In genomic region chr22:37235897-37236607, GRCh38 we compare ENCODE assay signal across 18 cellular contexts. TPM values are rescaled to one million over a fixed set of nuclear protein-coding genes. Genes with fewer than 3 reads are reported as not detected.
DNase-seq lines count a peak whose midpoint lies in the region; ATAC-seq and TF ChIP-seq lines count a peak whose summit lies in the region.
"Had no signal": no experiment of that assay in that cellular context is flagged by ENCODE, and none has a peak within 500 bp of the region (broad histone marks: within the 10 kb centered on the region; RNA-seq: fewer than 3 reads in every experiment).

No MANE protein-coding gene starts in this region.

- H3K36me3 ChIP-seq in MM.1S (replicated peaks; ENCODE audit: insufficient read depth, low read length): peaks cover 13% of the 10 kb centered on the region
- no peaks in the 10 kb centered on the region for H3K36me3 ChIP-seq in sigmoid colon

- H3K9me3 ChIP-seq in MM.1S (replicated peaks; ENCODE audit: insufficient read depth, low read length): no peaks in the 10 kb centered on the region
- H3K9me3 ChIP-seq in sigmoid colon: no peaks in the 10 kb centered on the region
- H3K9me3 ChIP-seq: A549 had no signal

- no peak overlapping the region for H2AFZ ChIP-seq in MM.1S (ENCODE audit: low read length)

- no peaks in the 10 kb centered on the region for H3K27me3 Mint-ChIP-seq in activated CD4-positive, alpha-beta T cell treated with anti-CD3 and anti-CD28 coated beads, Interleukin-2, amount 10 ng/mL, durations not matched to agents 24 days and 14 days
- no peaks in the 10 kb centered on the region for H3K27me3 Mint-ChIP-seq in activated naive CD8-positive, alpha-beta T cell treated with anti-CD3 and anti-CD28 coated beads, Interleukin-2, amount 50 U/mL, for 24 hours

- no peak overlapping the region for H3K4me3 ChIP-seq in MM.1S (ENCODE audit: low read length)
- H3K4me3 ChIP-seq in sigmoid colon: no peak overlapping the region
- H3K4me3 ChIP-seq: A549 had no signal

- peak overlapping the region; percentile 93 for H3K27ac Mint-ChIP-seq in activated CD4-positive, alpha-beta T cell treated with anti-CD3 and anti-CD28 coated beads, Interleukin-2, amount 10 ng/mL, durations not matched to agents 24 days and 14 days
- peak overlapping the region; percentile 96 for H3K27ac Mint-ChIP-seq in activated naive CD8-positive, alpha-beta T cell treated with anti-CD3 and anti-CD28 coated beads, Interleukin-2, amount 50 U/mL, for 24 hours

- intact Hi-C loops in activated CD4-positive, alpha-beta T cell treated with anti-CD3 and anti-CD28 coated beads, Interleukin-2, amount 10 ng/mL, durations not matched to agents 24 days and 14 days (cut with micrococcal nuclease): loop anchor here (10.0 kb wide), 1 partner anchor 901 kb away; no protein-coding TSS in a partner anchor
- intact Hi-C loops in sigmoid colon (cut with DNase I): no loop called here

- peak; percentile 60 for DNase-seq in activated CD4-positive, alpha-beta T cell treated with anti-CD3 and anti-CD28 coated beads, Interleukin-2, amount 10 ng/mL, durations not matched to agents 24 days and 14 days
- no peak for DNase-seq in activated CD4-positive, alpha-beta T cell treated with anti-CD3 and anti-CD28 coated beads for 4 hours
- DNase-seq in MM.1S (no peak), sigmoid colon (peak; percentile 33), mesenteric fat pad (ENCODE audit: low spot score) (no peak), GOT3 (lab: John Stamatoyannopoulos, UW) (no peak), GM13976 (ENCODE audit: low spot score) (no peak)
- no peak for DNase-seq in activated naive CD8-positive, alpha-beta T cell treated with anti-CD3 and anti-CD28 coated beads, Interleukin-2, amount 50 U/mL, for 24 hours
- DNase-seq: activated CD4-positive, alpha-beta T cell treated with anti-CD3 and anti-CD28 coated beads, Interleukin-2, amount 50 U/mL, for 1 hour; amniotic stem cell; mesendoderm; NCI-H1092; NCI-H2227 treated with DMSO at 0.1 percent for 48 hours; PC-3; trophoblast cell had no signal

- H3K4me3 Mint-ChIP-seq in activated CD4-positive, alpha-beta T cell treated with anti-CD3 and anti-CD28 coated beads, Interleukin-2, amount 10 ng/mL, durations not matched to agents 24 days and 14 days: peak overlapping the region; percentile 99
- peak overlapping the region; percentile 90 for H3K4me3 Mint-ChIP-seq in activated naive CD8-positive, alpha-beta T cell treated with anti-CD3 and anti-CD28 coated beads, Interleukin-2, amount 50 U/mL, for 24 hours

- peaks cover 73% of the 10 kb centered on the region for H3F3A ChIP-seq in MM.1S (ENCODE audit: insufficient read depth, low read length)

- no peaks in the 10 kb centered on the region for H3K27me3 ChIP-seq in MM.1S (replicated peaks; ENCODE audit: insufficient read depth, low read length)
- H3K27me3 ChIP-seq in sigmoid colon: peaks cover 0 to 76% (median 34%) of the 10 kb centered on the region in 3 donors

- no peaks in the 10 kb centered on the region for H3K9me2 ChIP-seq in MM.1S (replicated peaks; ENCODE audit: insufficient read depth, low read length)

- no peaks in the 10 kb centered on the region for H3K9me3 Mint-ChIP-seq in activated CD4-positive, alpha-beta T cell treated with anti-CD3 and anti-CD28 coated beads, Interleukin-2, amount 10 ng/mL, durations not matched to agents 24 days and 14 days
- H3K9me3 Mint-ChIP-seq in activated naive CD8-positive, alpha-beta T cell treated with anti-CD3 and anti-CD28 coated beads, Interleukin-2, amount 50 U/mL, for 24 hours: no peaks in the 10 kb centered on the region

- H3K9ac ChIP-seq in MM.1S (ENCODE audit: low read length): no peak overlapping the region

- no peak for ATAC-seq in activated naive CD8-positive, alpha-beta T cell treated with anti-CD3 and anti-CD28 coated beads, Interleukin-2, amount 50 U/mL, for 24 hours
- ATAC-seq: A549, PC-3 had no signal

- H3K4me1 ChIP-seq in MM.1S (ENCODE audit: low read length): peaks cover 89% of the 10 kb centered on the region
- no peaks in the 10 kb centered on the region for H3K4me1 ChIP-seq in sigmoid colon
- H3K4me1 ChIP-seq: A549 had no signal

- TF ChIP-seq POLR2A in sigmoid colon (IDR thresholded peaks at IDR 0.05): no peak

- peak overlapping the region; percentile 16; the same call in 1 of the 2 replicates for H3K4me2 ChIP-seq in MM.1S (ENCODE audit: low read depth, low read length)
- H3K4me2 ChIP-seq: A549 had no signal

- TF ChIP-seq CTCF in MM.1S (IDR thresholded peaks at IDR 0.05; ENCODE audit: low read length) (no peak), sigmoid colon (IDR thresholded peaks at IDR 0.05) (no peak), GM13976 (IDR thresholded peaks at IDR 0.05; ENCODE audit: borderline replicate concordance, control extremely low read depth, extremely low read depth, insufficient read depth, missing control alignments) (no peak)

- H3K36me3 Mint-ChIP-seq in activated CD4-positive, alpha-beta T cell treated with anti-CD3 and anti-CD28 coated beads, Interleukin-2, amount 10 ng/mL, durations not matched to agents 24 days and 14 days (ENCODE audit: low read depth): peaks cover 91% of the 10 kb centered on the region
- peaks cover 79% of the 10 kb centered on the region for H3K36me3 Mint-ChIP-seq in activated naive CD8-positive, alpha-beta T cell treated with anti-CD3 and anti-CD28 coated beads, Interleukin-2, amount 50 U/mL, for 24 hours (ENCODE audit: low read depth)

- WGBS in sigmoid colon, 2 donors: 86 to 94% methylated on average over 3 of the region's 3 CpGs

- H4K20me1 ChIP-seq in MM.1S (ENCODE audit: insufficient read depth, low read length): 0 out of 2 replicates have a peak, but pooled peaks cover 4% of the 10 kb centered on the region

- TF ChIP-seq EP300 in sigmoid colon (IDR thresholded peaks at IDR 0.05): no peak

- H3K79me2 ChIP-seq in MM.1S (ENCODE audit: low read length): peaks cover 98% of the 10 kb centered on the region

- in situ Hi-C loops in GM13976 (cut with MboI; ENCODE audit: low sequenced_read_pairs, unreplicated experiment): no loop called here

- H3K27ac ChIP-seq in MM.1S (ENCODE audit: low read length): peak overlapping the region; percentile 34; the same call in 1 of the 2 replicates
- no peak overlapping the region for H3K27ac ChIP-seq in sigmoid colon
- H3K27ac ChIP-seq: A549 had no signal

- peaks cover 93% of the 10 kb centered on the region for H3K4me1 Mint-ChIP-seq in activated CD4-positive, alpha-beta T cell treated with anti-CD3 and anti-CD28 coated beads, Interleukin-2, amount 10 ng/mL, durations not matched to agents 24 days and 14 days
- peaks cover 100% of the 10 kb centered on the region for H3K4me1 Mint-ChIP-seq in activated naive CD8-positive, alpha-beta T cell treated with anti-CD3 and anti-CD28 coated beads, Interleukin-2, amount 50 U/mL, for 24 hours

RNA-seq across cellular contexts. Expression of gene RAC2, which starts 8.0 kb away (rescaled TPM):
- total RNA-seq in activated CD4-positive, alpha-beta T cell treated with anti-CD3 and anti-CD28 coated beads, Interleukin-2, amount 10 ng/mL, durations not matched to agents 24 days and 14 days: 519 and 540 TPM in 2 replicates
- total RNA-seq in sigmoid colon (1 to 10 TPM; 3.0 to 8.0 (median 5.0) TPM), mesenteric fat pad (26.1 TPM)
- polyA plus RNA-seq in sigmoid colon: 100 to 1,000 TPM in 1 of 3 donors, 10 to 100 TPM in 2; 14.8 to 138 (median 17.4) TPM

RNA-seq across cellular contexts. Expression of gene SSTR3, which starts 23.8 kb away (rescaled TPM):
- total RNA-seq in activated CD4-positive, alpha-beta T cell treated with anti-CD3 and anti-CD28 coated beads, Interleukin-2, amount 10 ng/mL, durations not matched to agents 24 days and 14 days: 3.5 and 4.0 TPM in 2 replicates
- total RNA-seq in sigmoid colon: under 1 TPM in 1 of 4 donors, not detected in 3; 0.36 TPM
- 1 to 10 TPM in 1 of 3 donors, not detected in 2; 1.7 TPM for polyA plus RNA-seq in sigmoid colon
- total RNA-seq in mesenteric fat pad: not detected
- total RNA-seq: dermis microvascular lymphatic vessel endothelial cell, HT-29 had no signal
- polyA plus RNA-seq: A549 had no signal

RNA-seq across cellular contexts. Expression of gene CYTH4, which starts 46.3 kb away (rescaled TPM):
- total RNA-seq in activated CD4-positive, alpha-beta T cell treated with anti-CD3 and anti-CD28 coated beads, Interleukin-2, amount 10 ng/mL, durations not matched to agents 24 days and 14 days: 43.5 and 44.9 TPM in 2 replicates
- 10 to 100 TPM in 1 of 4 donors, 1 to 10 TPM in 3; 6.1 to 22.0 (median 8.0) TPM for total RNA-seq in sigmoid colon
- polyA plus RNA-seq in sigmoid colon: 10 to 100 TPM in 1 of 3 donors, 1 to 10 TPM in 2; 4.2 to 18.8 (median 5.1) TPM
- 44.7 TPM for total RNA-seq in mesenteric fat pad
- total RNA-seq: HT-29 had no signal

RNA-seq across cellular contexts. Expression of gene C1QTNF6, which starts 48.0 kb away (rescaled TPM):
- total RNA-seq in activated CD4-positive, alpha-beta T cell treated with anti-CD3 and anti-CD28 coated beads, Interleukin-2, amount 10 ng/mL, durations not matched to agents 24 days and 14 days: 6.0 and 6.9 TPM in 2 replicates
- total RNA-seq in sigmoid colon: 1 to 10 TPM; 1.1 to 5.5 (median 1.6) TPM
- 10 to 100 TPM in 1 of 3 donors, 1 to 10 TPM in 2; 1.8 to 12.1 (median 1.8) TPM for polyA plus RNA-seq in sigmoid colon
- total RNA-seq in mesenteric fat pad: 1.3 TPM

Comparison
In these comparisons a context has a peak if more than half of its experiments do, and no peak if none do; other contexts are left out.
1. DNase-seq: peak in activated CD4-positive, alpha-beta T cell treated with anti-CD3 and anti-CD28 coated beads, Interleukin-2, amount 10 ng/mL, durations not matched to agents 24 days and 14 days (single experiment) and sigmoid colon (single experiment); none in activated CD4-positive, alpha-beta T cell treated with anti-CD3 and anti-CD28 coated beads for 4 hours (0 of 2), MM.1S (single experiment), activated naive CD8-positive, alpha-beta T cell treated with anti-CD3 and anti-CD28 coated beads, Interleukin-2, amount 50 U/mL, for 24 hours (single experiment), mesenteric fat pad (single experiment), GOT3 (single experiment) and GM13976 (single experiment).
2. RNA of gene RAC2, which starts 8.0 kb away (total RNA-seq): 519 to 540 TPM in activated CD4-positive, alpha-beta T cell treated with anti-CD3 and anti-CD28 coated beads, Interleukin-2, amount 10 ng/mL, durations not matched to agents 24 days and 14 days; 26.1 TPM in mesenteric fat pad (single experiment) and 3.0 to 8.0 TPM in sigmoid colon; every median in the first group is over 10 times any median in the second.